ENCODE assay signal across 6 cellular contexts in the genomic region with DNA sequence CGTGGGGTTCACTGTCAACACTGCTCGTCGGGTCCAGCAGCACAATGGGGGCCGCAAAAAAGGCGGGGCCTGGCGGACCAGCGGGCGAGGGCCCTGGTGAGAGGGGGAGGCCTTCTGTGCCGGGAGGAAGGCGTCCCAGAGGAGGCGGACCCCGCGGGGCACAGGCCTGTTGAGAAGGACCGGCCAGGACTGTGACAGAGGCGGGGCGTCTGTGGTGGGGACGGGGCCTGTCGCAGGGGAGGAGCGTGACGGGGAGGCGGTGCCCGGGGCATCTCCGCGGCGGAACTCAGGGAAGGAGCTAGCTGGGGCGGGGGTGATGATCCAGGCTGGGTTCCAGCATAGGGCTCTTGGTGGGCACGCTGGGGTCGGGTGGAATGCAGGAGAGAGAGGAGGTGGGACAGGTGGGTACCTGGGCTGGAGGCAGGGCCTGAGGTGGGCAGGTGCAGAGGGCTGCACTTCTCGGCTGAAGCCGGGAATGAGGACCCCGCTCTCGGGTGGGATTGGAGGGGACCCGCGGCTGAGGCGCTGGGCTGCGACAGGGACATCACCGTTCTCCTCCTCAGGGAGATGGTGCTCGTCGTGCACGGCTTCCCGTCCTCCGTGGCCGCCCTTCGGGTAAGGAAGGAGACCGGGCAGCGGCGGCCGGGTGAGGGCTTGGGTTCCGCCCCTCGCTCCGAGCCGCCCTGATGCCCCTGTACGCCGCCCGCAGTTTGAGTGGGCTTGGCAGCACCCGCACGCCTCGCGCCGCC. TPM values are rescaled to one million over a fixed set of nuclear protein-coding genes. Genes with fewer than 3 reads are reported as not detected.
DNase-seq lines count a peak whose midpoint lies in the region; ATAC-seq and FAIRE-seq lines count a peak whose summit lies in the region.
"Not testable (repeated sequence)": the region's sequence is repeated elsewhere in the genome, so short reads cannot be mapped to it uniquely, and the experiment has no call there.

No MANE protein-coding gene starts in this region.

- H3K27ac ChIP-seq in aorta (ENCODE audit: low read depth in 1 of 2, low read length in 2 of 2): not testable (repeated sequence)

- not testable (repeated sequence) for H3K9me3 Mint-ChIP-seq in effector memory CD8-positive, alpha-beta T cell

- not testable (repeated sequence) for H3K27me3 ChIP-seq in aorta (ENCODE audit: control insufficient read depth in 1 of 2, insufficient read depth in 2 of 2, low read length in 1 of 2)

- H3K27ac Mint-ChIP-seq in effector memory CD8-positive, alpha-beta T cell: not testable (repeated sequence)

- not testable (repeated sequence) for H3K27me3 Mint-ChIP-seq in effector memory CD8-positive, alpha-beta T cell

- H3K4me3 ChIP-seq in aorta (ENCODE audit: low read length in 2 of 2): not testable (repeated sequence)

- not testable (repeated sequence) for H3K4me1 ChIP-seq in aorta (ENCODE audit: control insufficient read depth in 1 of 2, insufficient read depth in 2 of 2, low read length in 2 of 2)

- ATAC-seq in GM19351 (IDR thresholded peaks at IDR 0.05; ENCODE audit: unreplicated experiment) (peak; percentile 63), HG02981 (IDR thresholded peaks at IDR 0.05; ENCODE audit: unreplicated experiment) (peak; percentile 48), aorta (ENCODE audit: low FRiP score) (peak; percentile 91)
- peak; percentile 72 for ATAC-seq in effector memory CD8-positive, alpha-beta T cell (replicated peaks)

- 1 to 4% methylated on average over 13 to 18 of the region's 60 CpGs for WGBS in aorta, 2 donors

- H3K4me1 Mint-ChIP-seq in effector memory CD8-positive, alpha-beta T cell (ENCODE audit: low read depth in 2 of 2): not testable (repeated sequence)

- not testable (repeated sequence) for DNase-seq in RCC 7860 (ENCODE audit: low spot score)
- DNase-seq in effector memory CD8-positive, alpha-beta T cell: peak in 1 of 3 experiments; percentile 27
- DNase-seq in mucosa of gallbladder (ENCODE audit: low spot score): peak; percentile 10
- peak in 1 of 2 donors; percentile 76 for DNase-seq in aorta

- peak; percentile 40 for FAIRE-seq in RCC 7860 (lab: Jason Lieb, UNC)

- not testable (repeated sequence) for H3K4me3 Mint-ChIP-seq in effector memory CD8-positive, alpha-beta T cell

- not testable (repeated sequence) for H3K9me3 ChIP-seq in aorta (ENCODE audit: control insufficient read depth, low read length)

- H3K36me3 ChIP-seq in aorta (ENCODE audit: control insufficient read depth in 1 of 2, insufficient read depth in 2 of 2, low read length in 1 of 2): not testable (repeated sequence)

- intact Hi-C loops in aorta (cut with DNase I): not testable (repeated sequence)

- H3K36me3 Mint-ChIP-seq in effector memory CD8-positive, alpha-beta T cell (ENCODE audit: insufficient read depth): not testable (repeated sequence)

RNA-seq across cellular contexts. Expression of a gene that starts 0.7 kb away (rescaled TPM):
- total RNA-seq in mucosa of gallbladder: 70.4 TPM
- total RNA-seq in aorta: 10 to 100 TPM; 19.8 to 38.9 TPM
- 10 to 100 TPM; 23.4 to 66.6 TPM for polyA plus RNA-seq in aorta

RNA-seq across cellular contexts. Expression of a gene that starts 0.9 kb away (rescaled TPM):
- total RNA-seq in mucosa of gallbladder (59.4 TPM), aorta (10 to 100 TPM; 31.3 to 52.1 TPM)
- 100 to 1,000 TPM in 1 of 2 donors, 10 to 100 TPM in 1; 81.6 to 145 TPM for polyA plus RNA-seq in aorta

RNA-seq across cellular contexts. Expression of a gene that starts 4.7 kb away (rescaled TPM):
- total RNA-seq in mucosa of gallbladder (19.4 TPM), aorta (10 to 100 TPM in 1 of 2 donors, 1 to 10 TPM in 1; 6.6 to 29.7 TPM)
- polyA plus RNA-seq in aorta: 10 to 100 TPM; 19.7 to 91.1 TPM

RNA-seq across cellular contexts. Expression of a gene that starts 10.9 kb away (rescaled TPM):
- 58.5 TPM for total RNA-seq in mucosa of gallbladder
- 10 to 100 TPM; 38.4 to 42.8 TPM for total RNA-seq in aorta
- polyA plus RNA-seq in aorta: 10 to 100 TPM; 12.8 to 48.2 TPM

RNA-seq across cellular contexts. Expression of a gene that starts 53.9 kb away (rescaled TPM):
- total RNA-seq in mucosa of gallbladder: 12.5 TPM
- 10 to 100 TPM; 19.5 to 25.8 TPM for total RNA-seq in aorta
- polyA plus RNA-seq in aorta: 1 to 10 TPM in 1 of 2 donors, under 1 TPM in 1; 0.13 to 8.5 TPM
